Comparison of ENCODE assay signal across 11 cellular contexts in the genomic region with DNA sequence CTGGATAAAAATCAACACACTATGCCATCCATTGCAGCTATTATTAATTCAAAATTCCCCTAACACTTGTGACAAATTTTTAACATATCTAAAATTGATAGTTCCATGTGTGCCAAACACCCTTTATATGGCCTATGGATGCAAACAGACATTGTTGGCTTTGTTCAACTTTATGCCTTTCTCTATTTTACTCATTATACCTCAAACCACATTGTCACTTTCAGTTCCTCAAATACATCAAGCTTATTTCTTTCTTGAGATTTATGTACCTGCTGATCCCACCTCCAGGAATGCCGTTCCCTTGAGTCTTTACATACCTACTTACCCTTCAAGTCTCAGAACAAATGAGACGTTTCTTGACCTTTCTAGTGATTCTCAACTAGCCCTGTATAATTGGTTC.
DNase-seq lines count a peak whose midpoint lies in the region; ATAC-seq lines count a peak whose summit lies in the region.
"Had no signal": no experiment of that assay in that cellular context is flagged by ENCODE, and none has a peak within 500 bp of the region (broad histone marks: within the 10 kb centered on the region; RNA-seq: fewer than 3 reads in every experiment).

No MANE protein-coding gene starts in this region.

- DNase-seq in AG20443 (ENCODE audit: low spot score) (no peak), germinal center (ENCODE audit: low spot score) (no peak), DMS114 treated with DMSO at 0.1 percent for 48 hours (lab: John Stamatoyannopoulos, UW; ENCODE audit: unreplicated experiment) (no peak), left lobe of liver (ENCODE audit: low spot score) (no peak)
- DNase-seq: activated naive CD4-positive, alpha-beta T cell treated with Interleukin-2 at 50 U/mL for 16 hours; EL; kidney had no signal

- ATAC-seq in GM18499 (IDR thresholded peaks at IDR 0.05; ENCODE audit: insufficient read depth, unreplicated experiment) = peak; percentile 100
- peak; percentile 97 for ATAC-seq in GM19455 (IDR thresholded peaks at IDR 0.05; ENCODE audit: unreplicated experiment)
- peak; percentile 93 for ATAC-seq in HG02840 (IDR thresholded peaks at IDR 0.05; ENCODE audit: low FRiP score, unreplicated experiment)
- ATAC-seq in HG03457 (IDR thresholded peaks at IDR 0.05; ENCODE audit: unreplicated experiment) = peak; percentile 94
- ATAC-seq in left lobe of liver = no peak
